In the genomic region with DNA sequence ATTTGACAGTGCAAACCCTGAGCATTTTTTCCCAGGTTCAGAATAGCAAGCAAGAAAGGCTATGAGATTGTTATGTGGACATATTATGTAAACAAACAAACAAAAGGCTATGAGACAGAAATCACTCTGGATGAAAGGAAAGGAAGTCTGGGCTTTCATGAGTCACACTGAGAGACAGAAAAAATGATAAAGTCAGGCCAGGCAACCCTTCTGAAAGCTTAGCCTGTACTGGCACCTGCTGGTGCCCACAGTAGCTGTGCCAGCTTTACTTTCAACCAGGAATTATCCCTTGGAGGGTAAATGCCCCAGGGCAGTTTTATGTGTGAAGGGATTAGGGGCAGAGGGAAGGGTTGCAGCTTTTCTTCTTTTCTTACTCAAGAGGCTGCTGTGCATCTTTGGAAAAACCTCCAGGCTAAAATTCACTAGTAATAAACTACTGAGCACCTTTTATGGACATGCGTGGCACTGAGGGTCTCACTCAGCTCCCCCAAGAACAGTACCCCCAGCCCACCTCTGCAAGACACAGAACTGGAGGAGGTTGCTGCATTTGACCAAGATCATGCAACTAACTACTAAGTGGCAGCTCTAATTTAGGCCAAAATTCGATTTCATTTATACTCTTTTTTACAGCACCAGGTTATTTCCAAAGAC, we compare ENCODE assay signal across 9 cellular contexts. TPM values are rescaled to one million over a fixed set of nuclear protein-coding genes. Genes with fewer than 3 reads are reported as not detected.
DNase-seq lines count a peak whose midpoint lies in the region; ATAC-seq and TF ChIP-seq lines count a peak whose summit lies in the region.
"Had no signal": no experiment of that assay in that cellular context is flagged by ENCODE, and none has a peak within 500 bp of the region (broad histone marks: within the 10 kb centered on the region; RNA-seq: fewer than 3 reads in every experiment).

No MANE protein-coding gene starts in this region.

- WGBS in heart left ventricle, 4 donors = 78 to 91% (median 86%) methylated on average over 2 of the region's 2 CpGs

- no peak overlapping the region for H3K4me3 ChIP-seq in RWPE2 (ENCODE audit: severe bottlenecking)
- H3K4me3 ChIP-seq in heart left ventricle = no peak overlapping the region

- no peak for TF ChIP-seq POLR2A in heart left ventricle (IDR thresholded peaks at IDR 0.05)

- H3K36me3 ChIP-seq in RWPE2 (ENCODE audit: low read depth) (no peaks in the 10 kb centered on the region), heart left ventricle (no peaks in the 10 kb centered on the region)

- H3K27ac ChIP-seq in RWPE2 (ENCODE audit: poor library complexity, severe bottlenecking) = peak overlapping the region; percentile 17
- H3K27ac ChIP-seq in heart left ventricle = no peak overlapping the region

- intact Hi-C loops in heart left ventricle (cut with DNase I) = no loop called here
- intact Hi-C loops in natural killer cell (cut with micrococcal nuclease) = no loop called here

- H3K27ac Mint-ChIP-seq in natural killer cell = no peak overlapping the region

- no peaks in the 10 kb centered on the region for H3K27me3 ChIP-seq in RWPE2 (ENCODE audit: insufficient read depth, poor library complexity, severe bottlenecking)
- no peaks in the 10 kb centered on the region for H3K27me3 ChIP-seq in heart left ventricle

- H3K4me3 Mint-ChIP-seq in natural killer cell = no peak overlapping the region

- no peaks in the 10 kb centered on the region for H3K36me3 Mint-ChIP-seq in natural killer cell

- DNase-seq in AG09319 (ENCODE audit: extremely low read depth, low read depth) (peak; percentile 0), HPDE6-E6E7 (ENCODE audit: extremely low spot score) (peak; percentile 92), RWPE2 (ENCODE audit: low spot score) (no peak), heart left ventricle (no peak), natural killer cell (no peak)

- H3K4me1 ChIP-seq in RWPE2 (ENCODE audit: insufficient read depth, poor library complexity, severe bottlenecking) (peaks cover 15% of the 10 kb centered on the region), heart left ventricle (peaks cover 0 to 15% (median 0%) of the 10 kb centered on the region in 12 donors)

- H3K9me3 Mint-ChIP-seq in natural killer cell = no peaks in the 10 kb centered on the region

- peaks cover 0 to 10% of the 10 kb centered on the region in 2 donors for H3K27me3 Mint-ChIP-seq in natural killer cell (ENCODE audit: low read depth in 2 of 2)

- peaks cover 11 to 12% of the 10 kb centered on the region in 2 donors for H3K4me1 Mint-ChIP-seq in natural killer cell

- peak; percentile 49 for TF ChIP-seq CTCF in AG09319 (IDR thresholded peaks at IDR 0.05; ENCODE audit: low read depth, low read length)
- TF ChIP-seq CTCF in RWPE2 (IDR thresholded peaks at IDR 0.05; ENCODE audit: poor library complexity, severe bottlenecking) = peak; percentile 90
- peak; percentile 26 to 57 (median 46) for TF ChIP-seq CTCF in heart left ventricle (IDR thresholded peaks at IDR 0.05)
- TF ChIP-seq CTCF in natural killer cell (IDR thresholded peaks at IDR 0.05) = no peak

- ATAC-seq in RWPE2 (ENCODE audit: low read depth) (peak; percentile 96), heart left ventricle (peak; percentile 61 to 82 (median 78)), GM21447 (IDR thresholded peaks at IDR 0.05; ENCODE audit: unreplicated experiment) (no peak), natural killer cell (no peak), HG02884 (IDR thresholded peaks at IDR 0.05; ENCODE audit: unreplicated experiment) (no peak), GM18907 (IDR thresholded peaks at IDR 0.05; ENCODE audit: unreplicated experiment) (no peak)

- H3K9me3 ChIP-seq in RWPE2 (ENCODE audit: severe bottlenecking) (no peaks in the 10 kb centered on the region), heart left ventricle (no peaks in the 10 kb centered on the region)

RNA-seq across cellular contexts. Expression of gene ACTL7B, which starts 41.7 kb away (rescaled TPM):
- not detected for total RNA-seq in heart left ventricle
- polyA plus RNA-seq in heart left ventricle = not detected
- under 1 TPM in 1 of 3 donors, not detected in 2; 0.20 TPM for total RNA-seq in natural killer cell
- polyA plus RNA-seq: adipose tissue had no signal

RNA-seq across cellular contexts. Expression of gene ACTL7A, which starts 48.0 kb away (rescaled TPM):
- total RNA-seq in heart left ventricle = not detected
- not detected for polyA plus RNA-seq in heart left ventricle
- not detected for total RNA-seq in natural killer cell
- polyA plus RNA-seq: adipose tissue had no signal

Comparison
In these comparisons a context has a peak if more than half of its experiments do, and no peak if none do; other contexts are left out.
1. DNase-seq: peak in AG09319 (single experiment) and HPDE6-E6E7 (single experiment); none in RWPE2 (single experiment), heart left ventricle (0 of 5) and natural killer cell (single experiment).
2. ATAC-seq: peak in RWPE2 (single experiment) and heart left ventricle (4 of 4); none in GM21447 (single experiment), natural killer cell (0 of 3), HG02884 (single experiment) and GM18907 (single experiment).